15 cellular contexts compared by ENCODE assay signal in genomic region chr2:223868005-223868404, GRCh38. TPM values are rescaled to one million over a fixed set of nuclear protein-coding genes. Genes with fewer than 3 reads are reported as not detected.
DNase-seq lines count a peak whose midpoint lies in the region; ATAC-seq, FAIRE-seq and TF ChIP-seq lines count a peak whose summit lies in the region.
"Had no signal": no experiment of that assay in that cellular context is flagged by ENCODE, and none has a peak within 500 bp of the region (broad histone marks: within the 10 kb centered on the region; RNA-seq: fewer than 3 reads in every experiment).

No MANE protein-coding gene starts in this region.

- H3K4me3 ChIP-seq in GM12865 (ENCODE audit: low read depth, low read length), result no peak overlapping the region
- H3K4me3 ChIP-seq in OCI-LY7 (ENCODE audit: low read depth, low read length, poor library complexity, severe bottlenecking), result no peak overlapping the region
- H3K4me3 ChIP-seq in CD4-positive, alpha-beta memory T cell (ENCODE audit: low read length in 2 of 2), result no peak overlapping the region
- H3K4me3 ChIP-seq: colonic mucosa, GM23248 had no signal

- H3K27me3 Mint-ChIP-seq in activated naive CD4-positive, alpha-beta T cell treated with anti-CD3 and anti-CD28 coated beads for 36 hours (ENCODE audit: low read depth), result no peaks in the 10 kb centered on the region
- no peaks in the 10 kb centered on the region for H3K27me3 Mint-ChIP-seq in CD4-positive, alpha-beta memory T cell
- H3K27me3 Mint-ChIP-seq: activated naive CD8-positive, alpha-beta T cell treated with anti-CD3 and anti-CD28 coated beads for 36 hours had no signal

- 0 out of 2 replicates have a peak overlapping the region, but pooled peaks have one; percentile 15 for H3K4me2 ChIP-seq in OCI-LY7 (ENCODE audit: low read length)

- H3K36me3 ChIP-seq in OCI-LY7 (ENCODE audit: insufficient read depth, low read length), result no peaks in the 10 kb centered on the region
- H3K36me3 ChIP-seq in CD4-positive, alpha-beta memory T cell (ENCODE audit: insufficient read depth, low read length), result no peaks in the 10 kb centered on the region
- H3K36me3 ChIP-seq: colonic mucosa had no signal

- no peak for TF ChIP-seq POLR2A in GM12892 (IDR thresholded peaks at IDR 0.05; ENCODE audit: low read depth, low read length)

- ATAC-seq in GM21423 (IDR thresholded peaks at IDR 0.05; ENCODE audit: unreplicated experiment), result peak; percentile 64
- ATAC-seq in HG03139 (IDR thresholded peaks at IDR 0.05; ENCODE audit: unreplicated experiment), result peak; percentile 74

- no peaks in the 10 kb centered on the region for H3K27me3 ChIP-seq in CD4-positive, alpha-beta memory T cell (ENCODE audit: insufficient read depth, low read length)
- H3K27me3 ChIP-seq: colonic mucosa had no signal

- H3K27ac Mint-ChIP-seq in activated naive CD4-positive, alpha-beta T cell treated with anti-CD3 and anti-CD28 coated beads for 36 hours, result no peak overlapping the region
- no peak overlapping the region for H3K27ac Mint-ChIP-seq in CD4-positive, alpha-beta memory T cell
- H3K27ac Mint-ChIP-seq: activated naive CD8-positive, alpha-beta T cell treated with anti-CD3 and anti-CD28 coated beads for 36 hours had no signal

- FAIRE-seq in GM12892 (lab: Jason Lieb, UNC), result no peak

- BruUV-seq in OCI-LY7 (replicated peaks; lab: Mats Ljungman, UMichigan), result no TSS peak

- H3K79me2 ChIP-seq in OCI-LY7 (ENCODE audit: insufficient read depth, low read depth, low read length), result no peaks in the 10 kb centered on the region

- peaks cover 16% of the 10 kb centered on the region for H3K4me1 ChIP-seq in OCI-LY7 (ENCODE audit: insufficient read depth, low read length, poor library complexity, severe bottlenecking)
- peaks cover 24% of the 10 kb centered on the region for H3K4me1 ChIP-seq in CD4-positive, alpha-beta memory T cell (ENCODE audit: insufficient read depth, low read length)
- H3K4me1 ChIP-seq: colonic mucosa had no signal

- no peaks in the 10 kb centered on the region for H3K9me3 ChIP-seq in OCI-LY7 (ENCODE audit: low read length)
- no peaks in the 10 kb centered on the region for H3K9me3 ChIP-seq in CD4-positive, alpha-beta memory T cell (ENCODE audit: control insufficient read depth in 1 of 2, low read length in 2 of 2)
- H3K9me3 ChIP-seq: colonic mucosa had no signal

- peaks cover 21% of the 10 kb centered on the region for H3K4me1 Mint-ChIP-seq in activated naive CD4-positive, alpha-beta T cell treated with anti-CD3 and anti-CD28 coated beads for 36 hours (ENCODE audit: low read depth)
- H3K4me1 Mint-ChIP-seq in CD4-positive, alpha-beta memory T cell, result peaks cover 20 to 25% (median 21%) of the 10 kb centered on the region in 4 donors

- no peak overlapping the region for H3K27ac ChIP-seq in OCI-LY7 (ENCODE audit: low read depth, low read length, poor library complexity, severe bottlenecking)
- H3K27ac ChIP-seq in CD4-positive, alpha-beta memory T cell (ENCODE audit: low read depth, low read length), result no peak overlapping the region
- H3K27ac ChIP-seq: colonic mucosa, GM23248 had no signal

- H2AFZ ChIP-seq in OCI-LY7 (ENCODE audit: low read length), result no peak overlapping the region
- H2AFZ ChIP-seq: GM23248 had no signal

- no peaks in the 10 kb centered on the region for H3K9me2 ChIP-seq in OCI-LY7 (ENCODE audit: insufficient read depth, low read length)

- peak; percentile 57 for DNase-seq in GM12865 (ENCODE audit: low read depth)
- DNase-seq in OCI-LY7 (ENCODE audit: low spot score), result peak; percentile 70
- no peak for DNase-seq in activated naive CD4-positive, alpha-beta T cell treated with anti-CD3 and anti-CD28 coated beads for 36 hours
- no peak for DNase-seq in ureter (ENCODE audit: low spot score)
- DNase-seq in CD4-positive, alpha-beta memory T cell, result no peak
- DNase-seq in GM12892 (ENCODE audit: insufficient read length), result no peak
- DNase-seq: activated CD4-positive, alpha-beta T cell treated with anti-CD3 and anti-CD28 coated beads, Interleukin-2, amount 50 U/mL, for 4 hours; activated naive CD8-positive, alpha-beta T cell treated with anti-CD3 and anti-CD28 coated beads for 36 hours; colonic mucosa; GDM1; GM23248; NCI-H1930; SIG-M5 had no signal

- CTCF ChIA-PET in OCI-LY7 (lab: Charles Lee; ENCODE audit: unreplicated experiment), result no interaction called here
- CTCF ChIA-PET in activated naive CD4-positive, alpha-beta T cell treated with anti-CD3 and anti-CD28 coated beads for 36 hours (lab: Charles Lee), result interaction anchor here (0.6 kb wide), 1 partner anchor 14 kb away, joined by 3 read pairs; no protein-coding TSS in a partner anchor
- CTCF ChIA-PET in CD4-positive, alpha-beta memory T cell (lab: Charles Lee; ENCODE audit: partially characterized antibody), result interaction anchor here (0.6 kb wide), 1 partner anchor 18 kb away, joined by 4 read pairs; no protein-coding TSS in a partner anchor

- POLR2A ChIA-PET in OCI-LY7 (lab: Charles Lee), result interaction anchor here (0.6 to 1.2 kb wide), 4 partner anchors 20 to 77 kb away, joined by 3 to 4 read pairs (median 3); partner anchors contain the start of gene WDFY1
- POLR2A ChIA-PET in CD4-positive, alpha-beta memory T cell (lab: Charles Lee; ENCODE audit: partially characterized antibody), result no interaction called here

- no peak for TF ChIP-seq CTCF in GM12865 (IDR thresholded peaks at IDR 0.05; ENCODE audit: insufficient read depth, low read depth, low read length, missing control alignments)
- TF ChIP-seq CTCF in OCI-LY7 (conservative IDR thresholded peaks at IDR 0.05; ENCODE audit: low read length), result no peak

- H3K36me3 Mint-ChIP-seq in activated naive CD4-positive, alpha-beta T cell treated with anti-CD3 and anti-CD28 coated beads for 36 hours (ENCODE audit: low read depth), result peaks cover 15% of the 10 kb centered on the region
- H3K36me3 Mint-ChIP-seq in CD4-positive, alpha-beta memory T cell, result peaks cover 13 to 14% of the 10 kb centered on the region in 2 donors

- H3K9me3 Mint-ChIP-seq in activated naive CD4-positive, alpha-beta T cell treated with anti-CD3 and anti-CD28 coated beads for 36 hours, result no peaks in the 10 kb centered on the region
- no peaks in the 10 kb centered on the region for H3K9me3 Mint-ChIP-seq in CD4-positive, alpha-beta memory T cell
- H3K9me3 Mint-ChIP-seq: activated naive CD8-positive, alpha-beta T cell treated with anti-CD3 and anti-CD28 coated beads for 36 hours had no signal

- no peak overlapping the region for H3K4me3 Mint-ChIP-seq in activated naive CD4-positive, alpha-beta T cell treated with anti-CD3 and anti-CD28 coated beads for 36 hours
- H3K4me3 Mint-ChIP-seq in CD4-positive, alpha-beta memory T cell, result no peak overlapping the region
- H3K4me3 Mint-ChIP-seq: activated naive CD8-positive, alpha-beta T cell treated with anti-CD3 and anti-CD28 coated beads for 36 hours had no signal

- H4K20me1 ChIP-seq in OCI-LY7 (ENCODE audit: insufficient read depth, low read length), result no peaks in the 10 kb centered on the region

- intact Hi-C loops in OCI-LY7 (cut with micrococcal nuclease; ENCODE audit: unreplicated experiment), result loop anchor here (10.0 kb wide), 1 partner anchor 413 kb away; no protein-coding TSS in a partner anchor
- intact Hi-C loops in activated naive CD4-positive, alpha-beta T cell treated with anti-CD3 and anti-CD28 coated beads for 36 hours (cut with micrococcal nuclease), result no loop called here
- intact Hi-C loops in CD4-positive, alpha-beta memory T cell (cut with micrococcal nuclease), result no loop called here

RNA-seq across cellular contexts. Expression of gene AP1S3, which starts 30.6 kb away (rescaled TPM):
- 7.0 and 11.2 TPM in 2 replicates for total RNA-seq in OCI-LY7 (2014; rRNA removed; shearing (Covaris generic))
- total RNA-seq in OCI-LY7 (2022) (32.1 and 42.6 TPM in 2 replicates), ureter (52.7 TPM)
- 10 to 100 TPM; 10.7 to 12.8 TPM for total RNA-seq in activated naive CD4-positive, alpha-beta T cell treated with anti-CD3 and anti-CD28 coated beads for 36 hours
- total RNA-seq in CD4-positive, alpha-beta memory T cell, result 1 to 10 TPM in 1 of 2 experiments, under 1 TPM in 1; 0.96 to 1.1 TPM
- polyA plus RNA-seq in CD4-positive, alpha-beta memory T cell, result 1 to 10 TPM; 1.3 to 2.6 TPM
- 12.4 TPM for polyA plus RNA-seq in GM12892 (2012; ENCODE audit: missing spikeins)

Comparison
In these comparisons a context has a peak if more than half of its experiments do, and no peak if none do; other contexts are left out.
1. DNase-seq: peak in GM12865 (single experiment) and OCI-LY7 (single experiment); none in activated naive CD4-positive, alpha-beta T cell treated with anti-CD3 and anti-CD28 coated beads for 36 hours (single experiment), ureter (single experiment), CD4-positive, alpha-beta memory T cell (0 of 5) and GM12892 (single experiment).